Comparison of ENCODE assay signal across 1 cellular context in the genomic region with DNA sequence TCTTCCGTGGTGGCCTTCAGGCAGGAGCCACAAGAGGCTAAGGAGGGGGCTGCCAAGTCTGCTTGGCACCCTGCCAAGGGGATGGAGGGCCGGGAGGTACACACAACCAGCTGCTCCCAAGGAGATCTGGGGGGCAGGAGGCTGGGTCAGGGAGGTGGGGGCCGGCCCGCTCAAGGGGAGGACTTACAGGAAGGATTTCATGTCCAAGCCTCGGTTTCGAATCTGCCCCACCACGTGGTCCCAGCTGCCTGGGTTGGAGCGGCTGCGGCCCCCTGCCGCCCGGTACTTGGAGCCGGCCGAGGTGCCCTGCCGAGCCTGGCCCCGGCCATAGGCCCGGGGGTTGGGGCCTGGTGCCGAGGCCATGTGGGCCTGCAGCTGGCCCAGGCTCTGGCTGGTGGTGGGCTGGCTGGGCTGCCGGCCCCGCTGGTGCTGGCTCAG.
TF ChIP-seq lines count a peak whose summit lies in the region.

No MANE protein-coding gene starts in this region.

TF ChIP-seq in IMR-90, 13 proteins besides CTCF, POLR2A, EP300 and RAD21 (continued from another document):
- TF ChIP-seq, protein P1, sequence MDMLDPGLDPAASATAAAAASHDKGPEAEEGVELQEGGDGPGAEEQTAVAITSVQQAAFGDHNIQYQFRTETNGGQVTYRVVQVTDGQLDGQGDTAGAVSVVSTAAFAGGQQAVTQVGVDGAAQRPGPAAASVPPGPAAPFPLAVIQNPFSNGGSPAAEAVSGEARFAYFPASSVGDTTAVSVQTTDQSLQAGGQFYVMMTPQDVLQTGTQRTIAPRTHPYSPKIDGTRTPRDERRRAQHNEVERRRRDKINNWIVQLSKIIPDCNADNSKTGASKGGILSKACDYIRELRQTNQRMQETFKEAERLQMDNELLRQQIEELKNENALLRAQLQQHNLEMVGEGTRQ (IDR thresholded peaks at IDR 0.05; ENCODE audit: low read depth, low read length) = no peak
